1 cellular context compared by ENCODE assay signal in genomic region chr7:149584530-149584929, GRCh38.
TF ChIP-seq lines count a peak whose summit lies in the region.

No MANE protein-coding gene starts in this region.

TF ChIP-seq in HCT116, 20 proteins besides CTCF, POLR2A, EP300 and RAD21 (continued from another document):
- TF ChIP-seq CBX3 (IDR thresholded peaks at IDR 0.05; ENCODE audit: low read depth) = no peak
- TF ChIP-seq POLR2AphosphoS5 (IDR thresholded peaks at IDR 0.05; ENCODE audit: low read depth, low read length) = 0 out of 2 replicates have a peak, but pooled peaks have one; percentile 16
